Comparison of ENCODE assay signal across 8 cellular contexts in the genomic region with DNA sequence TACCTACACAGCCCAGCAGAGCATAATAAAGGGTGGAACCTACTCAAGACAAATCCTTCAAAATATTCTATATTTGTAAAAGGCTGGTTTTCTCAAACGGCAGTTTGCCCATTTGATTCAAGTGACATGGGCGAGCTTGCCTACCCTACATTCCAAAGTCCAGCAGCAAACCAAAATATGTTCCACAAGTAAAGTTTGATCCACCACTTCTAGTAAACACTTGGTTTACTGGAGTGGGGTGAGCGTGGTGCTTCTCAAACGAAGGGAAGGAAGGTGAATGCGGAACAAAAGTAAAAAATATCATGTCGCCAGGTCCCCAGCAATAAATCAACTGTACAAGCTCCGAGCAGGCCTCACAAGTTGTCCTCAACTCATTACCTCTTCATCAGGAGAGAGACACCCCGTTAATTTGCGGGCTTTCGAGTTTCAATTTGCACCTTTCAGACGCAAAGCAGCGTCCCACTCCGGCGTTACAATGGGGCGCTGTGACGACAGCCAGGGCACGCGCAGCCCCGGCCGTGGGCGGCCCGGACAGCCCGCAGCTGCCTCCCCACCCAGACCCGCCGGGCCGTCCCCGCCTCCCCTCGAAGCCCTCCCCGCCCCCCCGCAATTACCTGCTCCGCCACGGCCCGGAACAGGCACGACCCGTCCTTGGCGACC. TPM values are rescaled to one million over a fixed set of nuclear protein-coding genes. Genes with fewer than 3 reads are reported as not detected.
DNase-seq lines count a peak whose midpoint lies in the region; ATAC-seq lines count a peak whose summit lies in the region.

No MANE protein-coding gene starts in this region.

- peak; percentile 36 for ATAC-seq in GM21786 (IDR thresholded peaks at IDR 0.05; ENCODE audit: unreplicated experiment)
- peak; percentile 39 to 40 for ATAC-seq in activated CD4-positive, CD25-positive, alpha-beta regulatory T cell treated with anti-CD3 and anti-CD28 coated beads, Interleukin-2, amount 50 U/mL, for 24 hours

- H3K36me3 ChIP-seq in Karpas-422 (ENCODE audit: insufficient read depth, low read length) = peaks cover 10% of the 10 kb centered on the region

- no peaks in the 10 kb centered on the region for H3K9me2 ChIP-seq in Karpas-422 (replicated peaks; ENCODE audit: insufficient read depth, low read length)

- peaks cover 52% of the 10 kb centered on the region for H3K79me2 ChIP-seq in Karpas-422 (ENCODE audit: low read length)

- H3K9ac ChIP-seq in Karpas-422 (ENCODE audit: low read length) = peak overlapping the region; percentile 83

- peak overlapping the region; percentile 80 for H3K4me3 ChIP-seq in Karpas-422 (ENCODE audit: low read length)

- H3K27me3 ChIP-seq in Karpas-422 (ENCODE audit: low read length) = no peaks in the 10 kb centered on the region

- no peak overlapping the region; the same call in 1 of the 2 replicates for H2AFZ ChIP-seq in Karpas-422 (ENCODE audit: low read length)

- DNase-seq in GM03348 (ENCODE audit: low spot score) (peak; percentile 87), Karpas-422 (peak; percentile 94), kidney glomerular epithelial cell (lab: John Stamatoyannopoulos, UW) (peak; percentile 26), NCI-H1092 treated with DMSO at 0.1 percent for 48 hours (lab: John Stamatoyannopoulos, UW) (no peak)
- peak; percentile 72 for DNase-seq in central memory CD4-positive, alpha-beta T cell
- DNase-seq in stimulated activated CD4-positive, alpha-beta T cell treated with anti-CD3 and anti-CD28 coated beads, Interleukin-1b, Interleukin-23, amount 100 ng/mL, for 24 hours (ENCODE audit: low read depth in 4 of 4, low spot score in 1 of 4) = peak; percentile 33 to 73 (median 66)

- H3K27ac ChIP-seq in Karpas-422 (ENCODE audit: low read length) = peak overlapping the region; percentile 88

- H4K20me1 ChIP-seq in Karpas-422 (ENCODE audit: insufficient read depth, low read depth, low read length) = peaks cover 26% of the 10 kb centered on the region; the same call in 1 of the 2 replicates

- H3K4me1 ChIP-seq in Karpas-422 (ENCODE audit: low read length) = peaks cover 19% of the 10 kb centered on the region

- peak overlapping the region; percentile 84 for H3K4me2 ChIP-seq in Karpas-422 (ENCODE audit: low read depth, low read length, poor library complexity, severe bottlenecking)

- no peaks in the 10 kb centered on the region for H3K9me3 ChIP-seq in Karpas-422 (ENCODE audit: low read length)

RNA-seq across cellular contexts. Expression of gene OTUD4, which starts 1.1 kb away (rescaled TPM):
- total RNA-seq in Karpas-422 (2014; rRNA removed; shearing (Covaris generic); ENCODE audit: low replicate concordance) = 18.2 and 62.1 TPM in 2 replicates
